In genomic region chr1:36576118-36576517, GRCh38 we compare ENCODE assay signal across 8 cellular contexts.
A peak's percentile ranks its signal among the peaks of the same experiment; 100 is the strongest.
DNase-seq lines count a peak whose midpoint lies in the region; ATAC-seq and TF ChIP-seq lines count a peak whose summit lies in the region.

No MANE protein-coding gene starts in this region.

- peak; percentile 87 for DNase-seq in AG20443 (ENCODE audit: low spot score)
- DNase-seq in GM19240 (ENCODE audit: insufficient read length, low spot score), result peak; percentile 58
- DNase-seq in NCI-H524 (lab: John Stamatoyannopoulos, UW), result peak; percentile 66 to 82
- DNase-seq in activated CD8-positive, alpha-beta memory T cell treated with anti-CD3 and anti-CD28 coated beads for 48 hours (ENCODE audit: low read depth in 2 of 3, low spot score in 2 of 3), result peak; percentile 8 to 32 (median 32)
- DNase-seq in esophagus squamous epithelium (lab: John Stamatoyannopoulos, UW), result no peak
- DNase-seq in neural progenitor cell (ENCODE audit: low spot score), result peak; percentile 88
- DNase-seq in transverse colon, result peak; percentile 38

- in situ Hi-C loops in transverse colon (cut with MboI; ENCODE audit: low pct_ligation_motif_present in 1 of 4, low pct_unique_long_range_greater_than_20kb in 1 of 4, low sequenced_read_pairs in 3 of 4), result loop anchor here in 1 of 4 donors (25.0 kb wide), 1 partner anchor 861 kb away; no protein-coding TSS in a partner anchor

- H3K27ac Mint-ChIP-seq in neural progenitor cell, result no peak overlapping the region

- no peaks in the 10 kb centered on the region for H3K36me3 Mint-ChIP-seq in neural progenitor cell

- peak overlapping the region; percentile 18 for H3K4me3 Mint-ChIP-seq in neural progenitor cell

- H3K9me3 Mint-ChIP-seq in neural progenitor cell, result no peaks in the 10 kb centered on the region

- no peaks in the 10 kb centered on the region for H3K9me3 ChIP-seq in esophagus squamous epithelium
- no peaks in the 10 kb centered on the region for H3K9me3 ChIP-seq in neural progenitor cell (ENCODE audit: low read depth)
- H3K9me3 ChIP-seq in transverse colon, result no peaks in the 10 kb centered on the region

- H3K27ac ChIP-seq in esophagus squamous epithelium, result no peak overlapping the region
- H3K27ac ChIP-seq in neural progenitor cell, result no peak overlapping the region
- no peak overlapping the region for H3K27ac ChIP-seq in transverse colon

- no peak for ATAC-seq in HG02678 (IDR thresholded peaks at IDR 0.05; ENCODE audit: unreplicated experiment)

- H3F3A ChIP-seq in neural progenitor cell (ENCODE audit: low read depth), result peaks cover 9% of the 10 kb centered on the region

- peak overlapping the region; percentile 50 for H2AFZ ChIP-seq in neural progenitor cell (replicated peaks)

- H3K4me2 ChIP-seq in neural progenitor cell, result no peak overlapping the region

- no peak for TF ChIP-seq EP300 in transverse colon (IDR thresholded peaks at IDR 0.05; ENCODE audit: low read depth)

- H3K27me3 ChIP-seq in esophagus squamous epithelium, result peaks cover 0 to 76% (median 0%) of the 10 kb centered on the region in 4 donors
- H3K27me3 ChIP-seq in neural progenitor cell, result peaks cover 4% of the 10 kb centered on the region
- peaks cover 30% of the 10 kb centered on the region for H3K27me3 ChIP-seq in transverse colon

- H3K4me3 ChIP-seq in esophagus squamous epithelium (no peak overlapping the region), neural progenitor cell (no peak overlapping the region), transverse colon (no peak overlapping the region)

- no peaks in the 10 kb centered on the region for H3K79me2 ChIP-seq in neural progenitor cell (ENCODE audit: low read depth)

- H3K27me3 Mint-ChIP-seq in neural progenitor cell (ENCODE audit: insufficient read depth, low read depth), result peaks cover 7% of the 10 kb centered on the region

- intact Hi-C loops in esophagus squamous epithelium (cut with DNase I) (no loop called here), transverse colon (cut with DNase I; ENCODE audit: low total_unique reads) (loop anchor here (10.0 kb wide), 1 partner anchor 859 kb away; no protein-coding TSS in a partner anchor)

- no peaks in the 10 kb centered on the region for H4K20me1 ChIP-seq in neural progenitor cell (ENCODE audit: low read depth)

- peak; percentile 23 to 65 (median 51) for TF ChIP-seq CTCF in esophagus squamous epithelium (IDR thresholded peaks at IDR 0.05)
- TF ChIP-seq CTCF in neural progenitor cell (IDR thresholded peaks at IDR 0.05), result peak; percentile 92
- peak; percentile 48 to 78 (median 68) for TF ChIP-seq CTCF in transverse colon (IDR thresholded peaks at IDR 0.05)

- H3K4me1 ChIP-seq in esophagus squamous epithelium (no peaks in the 10 kb centered on the region), neural progenitor cell (peaks cover 16% of the 10 kb centered on the region), transverse colon (no peaks in the 10 kb centered on the region)

- TF ChIP-seq POLR2A in esophagus squamous epithelium (IDR thresholded peaks at IDR 0.05), result no peak
- TF ChIP-seq POLR2A in transverse colon (IDR thresholded peaks at IDR 0.05), result no peak

- peaks cover 2% of the 10 kb centered on the region for H3K4me1 Mint-ChIP-seq in neural progenitor cell

- WGBS in esophagus squamous epithelium, 2 donors, result 0% methylated on average over 1 of the region's 7 CpGs
- 0% methylated on average over 7 of the region's 7 CpGs; no CpG with 5 or more reads in 1 of the 2 donors for WGBS in transverse colon (ENCODE audit: low coverage in 1 of 2), 2 donors

- H3K36me3 ChIP-seq in esophagus squamous epithelium (no peaks in the 10 kb centered on the region), neural progenitor cell (no peaks in the 10 kb centered on the region), transverse colon (no peaks in the 10 kb centered on the region)

- no peak overlapping the region for H3K9ac ChIP-seq in neural progenitor cell
